In the genomic region with DNA sequence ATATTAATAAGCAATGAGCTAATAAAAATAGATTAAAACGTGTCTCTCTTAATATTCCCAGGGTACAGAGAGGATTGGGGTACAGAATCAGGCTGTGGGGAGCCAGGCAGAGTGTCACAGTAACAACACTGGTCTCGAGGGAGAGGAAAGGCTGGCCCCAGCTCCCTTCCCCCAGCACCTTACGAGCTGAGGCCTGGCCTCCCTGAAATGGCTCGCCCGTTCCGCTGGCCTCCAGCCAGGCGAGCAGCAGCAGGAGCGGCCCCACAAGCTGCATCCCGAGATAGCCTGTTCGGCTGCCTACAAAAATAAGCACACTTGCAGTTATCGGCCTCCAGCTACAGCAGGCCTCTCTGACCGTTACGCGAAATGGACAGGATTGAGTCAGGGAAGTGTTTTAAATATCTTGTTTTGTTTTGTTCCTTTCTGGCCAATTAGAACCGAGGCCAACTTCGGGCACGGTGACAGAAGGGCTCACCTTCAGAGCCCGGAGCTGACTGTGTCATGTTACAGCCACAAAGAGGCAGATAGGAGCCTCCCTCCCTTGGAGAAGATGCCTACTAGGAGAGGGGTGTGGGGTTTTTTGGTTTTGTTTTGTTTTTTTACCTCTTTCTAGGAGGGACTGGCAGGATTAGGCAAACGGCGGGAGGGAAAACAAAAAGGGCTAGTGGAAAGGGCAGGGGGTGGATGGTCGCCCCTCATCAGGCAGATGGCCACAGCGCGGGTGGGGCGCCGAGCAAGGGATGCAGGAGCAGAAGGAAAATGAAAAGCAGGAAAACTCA, we compare ENCODE assay signal across 8 cellular contexts. TPM values are rescaled to one million over a fixed set of nuclear protein-coding genes. Genes with fewer than 3 reads are reported as not detected.
A peak's percentile ranks its signal among the peaks of the same experiment; 100 is the strongest.
DNase-seq lines count a peak whose midpoint lies in the region; ATAC-seq, FAIRE-seq and TF ChIP-seq lines count a peak whose summit lies in the region.

No MANE protein-coding gene starts in this region.

- H3K9me3 ChIP-seq in BE2C: no peaks in the 10 kb centered on the region

- H3K27me3 ChIP-seq in BE2C: no peaks in the 10 kb centered on the region
- H3K27me3 ChIP-seq in bronchial epithelial cell (ENCODE audit: control insufficient read depth, insufficient read depth, low read length): no peaks in the 10 kb centered on the region

- H3K36me3 ChIP-seq in BE2C (no peaks in the 10 kb centered on the region), bronchial epithelial cell (ENCODE audit: control insufficient read depth, insufficient read depth, low read length) (no peaks in the 10 kb centered on the region)

- CTCF ChIA-PET in HEK293T (lab: Yijun Ruan, JAX): interaction anchor here (1.1 kb wide), 1 partner anchor 23 kb away, joined by 3 read pairs; no protein-coding TSS in a partner anchor

- peak; percentile 93 for DNase-seq in BE2C
- DNase-seq in HEK293T (ENCODE audit: extremely low spot score): peak; percentile 55
- peak; percentile 88 for DNase-seq in NCI-H82 (lab: John Stamatoyannopoulos, UW)
- DNase-seq in bronchial epithelial cell (ENCODE audit: low read depth): peak; percentile 81
- peak; percentile 91 for DNase-seq in islet precursor cell
- peak; percentile 71 for DNase-seq in skeletal muscle cell (ENCODE audit: low read depth)
- no peak for DNase-seq in stimulated activated naive CD4-positive, alpha-beta T cell treated with Interleukin-2 at 50 U/mL for 16 hours (lab: John Stamatoyannopoulos, UW)

- H3K4me1 ChIP-seq in BE2C: peaks cover 33% of the 10 kb centered on the region

- H3K4me3 ChIP-seq in BE2C (ENCODE audit: low read depth, low read length) (peak overlapping the region; percentile 37), bronchial epithelial cell (ENCODE audit: low read depth, low read length) (peak overlapping the region; percentile 21), skeletal muscle cell (ENCODE audit: low read depth, low read length) (no peak overlapping the region)

- no peak for ATAC-seq in GM18520 (IDR thresholded peaks at IDR 0.05; ENCODE audit: unreplicated experiment)

- POLR2A ChIA-PET in HEK293T (lab: Yijun Ruan, JAX): interaction anchor here (0.8 to 1.5 kb wide), 5 partner anchors 23 to 88 kb away, joined by 3 to 4 read pairs (median 3); no protein-coding TSS in a partner anchor

- FAIRE-seq in bronchial epithelial cell (lab: Jason Lieb, UNC): no peak

- TF ChIP-seq CTCF in BE2C (IDR thresholded peaks at IDR 0.05; ENCODE audit: low read depth, low read length) (no peak), bronchial epithelial cell (IDR thresholded peaks at IDR 0.05; ENCODE audit: insufficient read depth, low read length, severe bottlenecking) (no peak)

TF ChIP-seq in HEK293T, 16 proteins besides CTCF, POLR2A, EP300 and RAD21:
- TF ChIP-seq FOXA1 (IDR thresholded peaks at IDR 0.05) (no peak), LEF1 (IDR thresholded peaks at IDR 0.05; ENCODE audit: borderline replicate concordance) (no peak), FOXM1 (IDR thresholded peaks at IDR 0.05; ENCODE audit: borderline replicate concordance) (peak; percentile 95), FOXK2 (IDR thresholded peaks at IDR 0.05) (no peak), NFRKB (IDR thresholded peaks at IDR 0.05) (no peak), TARDBP (IDR thresholded peaks at IDR 0.05) (no peak), HDGF (IDR thresholded peaks at IDR 0.05; ENCODE audit: borderline replicate concordance) (peak; percentile 89; the same call in 1 of the 2 replicates)
- TF ChIP-seq, protein P1, sequence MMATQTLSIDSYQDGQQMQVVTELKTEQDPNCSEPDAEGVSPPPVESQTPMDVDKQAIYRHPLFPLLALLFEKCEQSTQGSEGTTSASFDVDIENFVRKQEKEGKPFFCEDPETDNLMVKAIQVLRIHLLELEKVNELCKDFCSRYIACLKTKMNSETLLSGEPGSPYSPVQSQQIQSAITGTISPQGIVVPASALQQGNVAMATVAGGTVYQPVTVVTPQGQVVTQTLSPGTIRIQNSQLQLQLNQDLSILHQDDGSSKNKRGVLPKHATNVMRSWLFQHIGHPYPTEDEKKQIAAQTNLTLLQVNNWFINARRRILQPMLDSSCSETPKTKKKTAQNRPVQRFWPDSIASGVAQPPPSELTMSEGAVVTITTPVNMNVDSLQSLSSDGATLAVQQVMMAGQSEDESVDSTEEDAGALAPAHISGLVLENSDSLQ (IDR thresholded peaks at IDR 0.05): no peak
TF ChIP-seq in HEK293T: peak in this region for 2.

RNA-seq across cellular contexts. Expression of a gene that starts 4.2 kb away (rescaled TPM):
- polyA plus RNA-seq in BE2C (2012; ENCODE audit: insufficient read depth, insufficient read length, low read depth): 60.5 TPM
- 13.4 and 14.7 TPM in 2 replicates for total RNA-seq in bronchial epithelial cell
